ENCODE assay signal across 1 cellular context in genomic region chr19:41570639-41571112, GRCh38.
TF ChIP-seq lines count a peak whose summit lies in the region.

No MANE protein-coding gene starts in this region.

TF ChIP-seq in IMR-90, 13 proteins besides CTCF, POLR2A, EP300 and RAD21:
- no peak for TF ChIP-seq MAZ (IDR thresholded peaks at IDR 0.05; ENCODE audit: borderline replicate concordance, low read depth, low read length)
- TF ChIP-seq RCOR1 (IDR thresholded peaks at IDR 0.05; ENCODE audit: insufficient replicate concordance, low read length): no peak
- TF ChIP-seq SMC3 (IDR thresholded peaks at IDR 0.05; ENCODE audit: low read depth, low read length): peak; percentile 56
